ENCODE assay signal across 8 cellular contexts in the genomic region with DNA sequence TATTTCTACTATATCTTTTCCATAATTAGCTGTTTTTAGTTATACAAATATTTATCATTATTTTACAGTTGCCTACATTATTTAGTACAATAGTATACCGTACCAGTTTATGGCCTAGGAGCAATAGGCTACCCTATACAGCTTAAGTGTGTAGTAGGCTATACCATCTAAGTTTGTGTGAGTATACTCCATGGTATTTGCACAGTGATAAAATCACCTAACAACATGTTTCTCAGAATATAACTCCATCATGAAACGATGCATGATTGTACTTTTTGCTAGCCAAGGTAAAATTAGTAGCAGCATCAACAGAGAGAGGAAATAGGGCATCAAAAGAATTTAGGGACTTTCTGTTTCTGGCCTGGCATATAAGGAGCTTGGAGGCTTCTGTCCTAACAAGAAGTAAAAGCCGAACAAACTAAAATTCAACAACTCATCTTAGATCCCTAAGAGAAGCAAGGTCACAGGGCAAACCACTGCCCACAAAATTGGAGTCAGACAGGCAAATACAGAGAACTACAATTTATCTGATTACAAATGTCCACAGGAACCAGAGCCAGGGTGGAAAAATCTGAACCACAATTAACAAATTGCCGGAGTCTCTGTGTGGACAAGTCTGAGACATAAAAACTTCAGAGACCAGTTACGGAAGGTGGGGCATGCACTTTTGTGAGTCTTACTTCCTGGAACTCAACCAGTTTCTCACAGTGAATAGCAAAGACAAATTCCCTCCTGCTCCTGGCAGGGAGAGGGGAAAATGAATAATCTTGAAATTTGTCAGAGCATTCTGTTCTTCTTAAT.
A peak's percentile ranks its signal among the peaks of the same experiment; 100 is the strongest.
DNase-seq lines count a peak whose midpoint lies in the region; ATAC-seq and TF ChIP-seq lines count a peak whose summit lies in the region.

No MANE protein-coding gene starts in this region.

- no peak overlapping the region for H3K27ac Mint-ChIP-seq in activated CD8-positive, alpha-beta T cell treated with anti-CD3 and anti-CD28 coated beads for 36 hours

- H3K4me3 ChIP-seq in heart right ventricle: no peak overlapping the region

- DNase-seq in Daoy (ENCODE audit: low read depth) (peak; percentile 43), amniotic epithelial cell (ENCODE audit: low read depth) (peak; percentile 99), heart right ventricle (peak in 1 of 2 donors; percentile 22), putamen (ENCODE audit: low spot score) (peak; percentile 19)
- DNase-seq in stimulated activated CD4-positive, alpha-beta T cell treated with anti-CD3 and anti-CD28 coated beads, Interleukin-2, amount 100 ng/mL, for 24 hours: no peak
- no peak for DNase-seq in activated CD4-positive, alpha-beta T cell treated with anti-CD3 and anti-CD28 coated beads, Interleukin-2, amount 50 U/mL, for 1 hour
- no peak for DNase-seq in activated CD8-positive, alpha-beta T cell treated with anti-CD3 and anti-CD28 coated beads for 36 hours

- no peaks in the 10 kb centered on the region for H3K36me3 Mint-ChIP-seq in activated CD8-positive, alpha-beta T cell treated with anti-CD3 and anti-CD28 coated beads for 36 hours (ENCODE audit: low read depth)

- H3K9me3 Mint-ChIP-seq in activated CD8-positive, alpha-beta T cell treated with anti-CD3 and anti-CD28 coated beads for 36 hours: no peaks in the 10 kb centered on the region

- H3K9me3 ChIP-seq in heart right ventricle: no peaks in the 10 kb centered on the region

- no peaks in the 10 kb centered on the region for H3K27me3 ChIP-seq in heart right ventricle

- no peak for TF ChIP-seq CTCF in heart right ventricle (IDR thresholded peaks at IDR 0.05)
- no peak for TF ChIP-seq CTCF in activated CD8-positive, alpha-beta T cell treated with anti-CD3 and anti-CD28 coated beads for 36 hours (IDR thresholded peaks at IDR 0.05)

- POLR2A ChIA-PET in activated CD8-positive, alpha-beta T cell treated with anti-CD3 and anti-CD28 coated beads for 36 hours (lab: Charles Lee): no interaction called here

- WGBS in heart right ventricle, 2 donors: 54 to 67% methylated on average over 5 of the region's 5 CpGs

- peak overlapping the region in 7 of 10 donors; percentile 22 to 70 (median 44) for H3K27ac ChIP-seq in heart right ventricle

- H3K27me3 Mint-ChIP-seq in activated CD8-positive, alpha-beta T cell treated with anti-CD3 and anti-CD28 coated beads for 36 hours: no peaks in the 10 kb centered on the region

- CTCF ChIA-PET in activated CD8-positive, alpha-beta T cell treated with anti-CD3 and anti-CD28 coated beads for 36 hours (lab: Charles Lee): no interaction called here

- no peaks in the 10 kb centered on the region for H3K36me3 ChIP-seq in heart right ventricle

- no peak overlapping the region for H3K4me3 Mint-ChIP-seq in activated CD8-positive, alpha-beta T cell treated with anti-CD3 and anti-CD28 coated beads for 36 hours

- intact Hi-C loops in heart right ventricle (cut with DNase I): no loop called here
- intact Hi-C loops in activated CD8-positive, alpha-beta T cell treated with anti-CD3 and anti-CD28 coated beads for 36 hours (cut with micrococcal nuclease): no loop called here

- ATAC-seq in heart right ventricle: peak in 7 of 8 donors; percentile 17 to 90 (median 83)
- no peak for ATAC-seq in GM19035 (IDR thresholded peaks at IDR 0.05; ENCODE audit: unreplicated experiment)
- no peak for ATAC-seq in activated CD8-positive, alpha-beta T cell treated with anti-CD3 and anti-CD28 coated beads for 36 hours

- H3K4me1 Mint-ChIP-seq in activated CD8-positive, alpha-beta T cell treated with anti-CD3 and anti-CD28 coated beads for 36 hours (ENCODE audit: low read depth): no peaks in the 10 kb centered on the region

- peaks cover 0 to 19% (median 0%) of the 10 kb centered on the region in 9 donors for H3K4me1 ChIP-seq in heart right ventricle

Comparison
In these comparisons a context has a peak if more than half of its experiments do, and no peak if none do; other contexts are left out.
1. DNase-seq: peak in Daoy (single experiment), amniotic epithelial cell (single experiment) and putamen (single experiment); none in stimulated activated CD4-positive, alpha-beta T cell treated with anti-CD3 and anti-CD28 coated beads, Interleukin-2, amount 100 ng/mL, for 24 hours (0 of 2), activated CD4-positive, alpha-beta T cell treated with anti-CD3 and anti-CD28 coated beads, Interleukin-2, amount 50 U/mL, for 1 hour (single experiment) and activated CD8-positive, alpha-beta T cell treated with anti-CD3 and anti-CD28 coated beads for 36 hours (single experiment).
2. ATAC-seq: peak in heart right ventricle (7 of 8); none in GM19035 (single experiment) and activated CD8-positive, alpha-beta T cell treated with anti-CD3 and anti-CD28 coated beads for 36 hours (single experiment).